25 cellular contexts compared by ENCODE assay signal in genomic region chr6:33947047-33947446, GRCh38.
DNase-seq lines count a peak whose midpoint lies in the region; ATAC-seq, FAIRE-seq and TF ChIP-seq lines count a peak whose summit lies in the region.
"Had no signal": no experiment of that assay in that cellular context is flagged by ENCODE, and none has a peak within 500 bp of the region (broad histone marks: within the 10 kb centered on the region; RNA-seq: fewer than 3 reads in every experiment).

No MANE protein-coding gene starts in this region.

- H3K4me1 Mint-ChIP-seq in natural killer cell treated with Interleukin-12 subunit alpha and Interleukin-12 subunit beta and Interleukin-15 and Interleukin-18, amount 100 ng/mL, for 72 hours (ENCODE audit: low read depth in 2 of 2), result no peaks in the 10 kb centered on the region
- H3K4me1 Mint-ChIP-seq in natural killer cell, result no peaks in the 10 kb centered on the region

- H3K4me3 ChIP-seq in kidney (ENCODE audit: low read length in 2 of 2), result no peak overlapping the region
- H3K4me3 ChIP-seq: GM23248 had no signal

- H3K27me3 Mint-ChIP-seq in natural killer cell treated with Interleukin-12 subunit alpha and Interleukin-12 subunit beta and Interleukin-15 and Interleukin-18, amount 100 ng/mL, for 72 hours, result peaks cover 0 to 12% of the 10 kb centered on the region in 2 donors
- peaks cover 5 to 15% of the 10 kb centered on the region in 2 donors for H3K27me3 Mint-ChIP-seq in natural killer cell (ENCODE audit: low read depth in 2 of 2)

- no peak overlapping the region for H3K27ac Mint-ChIP-seq in natural killer cell treated with Interleukin-12 subunit alpha and Interleukin-12 subunit beta and Interleukin-15 and Interleukin-18, amount 100 ng/mL, for 72 hours
- H3K27ac Mint-ChIP-seq in natural killer cell, result no peak overlapping the region
- H3K27ac Mint-ChIP-seq: CD4-positive, alpha-beta memory T cell; H9 had no signal

- no peak for FAIRE-seq in kidney (lab: Jason Lieb, UNC)
- FAIRE-seq: GM18507 had no signal

- H3K27ac ChIP-seq in kidney (ENCODE audit: low read depth in 2 of 2, low read length in 2 of 2), result no peak overlapping the region
- H3K27ac ChIP-seq: GM23248, KMS-11 had no signal

- intact Hi-C loops in natural killer cell (cut with micrococcal nuclease) (no loop called here), kidney (cut with DNase I) (no loop called here), posterior vena cava (cut with DNase I) (no loop called here)

- H3K4me3 Mint-ChIP-seq in natural killer cell treated with Interleukin-12 subunit alpha and Interleukin-12 subunit beta and Interleukin-15 and Interleukin-18, amount 100 ng/mL, for 72 hours, result no peak overlapping the region
- no peak overlapping the region for H3K4me3 Mint-ChIP-seq in natural killer cell
- H3K4me3 Mint-ChIP-seq: CD4-positive, alpha-beta memory T cell; H9 had no signal

- H3K36me3 ChIP-seq in kidney (ENCODE audit: control insufficient read depth in 1 of 2, insufficient read depth in 2 of 2, low read length in 2 of 2), result no peaks in the 10 kb centered on the region

- no peaks in the 10 kb centered on the region for H3K36me3 Mint-ChIP-seq in natural killer cell treated with Interleukin-12 subunit alpha and Interleukin-12 subunit beta and Interleukin-15 and Interleukin-18, amount 100 ng/mL, for 72 hours
- H3K36me3 Mint-ChIP-seq in natural killer cell, result no peaks in the 10 kb centered on the region
- H3K36me3 Mint-ChIP-seq: CD4-positive, alpha-beta memory T cell had no signal

- no peaks in the 10 kb centered on the region for H3K4me1 ChIP-seq in kidney (ENCODE audit: control insufficient read depth in 1 of 2, insufficient read depth in 1 of 2, low read depth in 1 of 2, low read length in 2 of 2)

- no peaks in the 10 kb centered on the region for H3K9me3 Mint-ChIP-seq in natural killer cell treated with Interleukin-12 subunit alpha and Interleukin-12 subunit beta and Interleukin-15 and Interleukin-18, amount 100 ng/mL, for 72 hours
- no peaks in the 10 kb centered on the region for H3K9me3 Mint-ChIP-seq in natural killer cell
- H3K9me3 Mint-ChIP-seq: CD4-positive, alpha-beta memory T cell; H9 had no signal

- H3K9me3 ChIP-seq in kidney (ENCODE audit: control insufficient read depth in 1 of 2, low read length in 2 of 2), result no peaks in the 10 kb centered on the region
- H3K9me3 ChIP-seq: SK-N-SH had no signal

- no peak for DNase-seq in natural killer cell treated with Interleukin-12 subunit alpha and Interleukin-12 subunit beta and Interleukin-15 and Interleukin-18, amount 100 ng/mL, for 72 hours (ENCODE audit: low spot score)
- DNase-seq in natural killer cell (no peak), kidney (peak; percentile 48), posterior vena cava (ENCODE audit: low spot score) (peak; percentile 60), retina (no peak), HK-2 (ENCODE audit: unreplicated experiment) (no peak), NCI-H524 treated with DMSO at 0.1 percent for 48 hours (lab: John Stamatoyannopoulos, UW) (no peak)
- DNase-seq: C1 segment of cervical spinal cord; CD4-positive, alpha-beta memory T cell; COR-L47; DMS53; GM23248; H9; IMR-90; NCI-H1048; NCI-H1694 treated with DMSO at 0.1 percent for 48 hours; NCI-H2081 treated with DMSO at 0.1 percent for 48 hours; NCI-H446; NCI-H526; NCI-H82; NK-92 treated with Interleukin-12 subunit alpha and Interleukin-12 subunit beta, amount 100 ng/mL, for 24 hours; PC-3; SK-N-SH had no signal

- no peak overlapping the region for H3K9ac ChIP-seq in kidney (ENCODE audit: low read length in 2 of 2)
- H3K9ac ChIP-seq: GM23248, KMS-11, SK-N-SH had no signal

- TF ChIP-seq CTCF in natural killer cell (IDR thresholded peaks at IDR 0.05) (no peak), kidney (IDR thresholded peaks at IDR 0.05; ENCODE audit: borderline replicate concordance, extremely low read depth, insufficient read depth) (no peak)

- peak; percentile 14 to 21 for ATAC-seq in natural killer cell treated with Interleukin-12 subunit alpha and Interleukin-12 subunit beta and Interleukin-15 and Interleukin-18, amount 100 ng/mL, for 72 hours
- ATAC-seq in natural killer cell, result no peak
- ATAC-seq: PC-3 had no signal

Comparison
In these comparisons a context has a peak if more than half of its experiments do, and no peak if none do; other contexts are left out.
1. ATAC-seq: peak in natural killer cell treated with Interleukin-12 subunit alpha and Interleukin-12 subunit beta and Interleukin-15 and Interleukin-18, amount 100 ng/mL, for 72 hours (2 of 2); none in natural killer cell (0 of 3).
2. DNase-seq: peak in kidney (single experiment) and posterior vena cava (single experiment); none in natural killer cell treated with Interleukin-12 subunit alpha and Interleukin-12 subunit beta and Interleukin-15 and Interleukin-18, amount 100 ng/mL, for 72 hours (single experiment), natural killer cell (single experiment), retina (single experiment), HK-2 (single experiment) and NCI-H524 treated with DMSO at 0.1 percent for 48 hours (single experiment).